In genomic region chr11:45097721-45098493, GRCh38 we compare ENCODE assay signal across 1 cellular context.
A peak's percentile ranks its signal among the peaks of the same experiment; 100 is the strongest.
TF ChIP-seq lines count a peak whose summit lies in the region.

No MANE protein-coding gene starts in this region.

TF ChIP-seq in K562, 482 proteins besides CTCF, POLR2A, EP300 and RAD21 (continued from another document):
- TF ChIP-seq CTBP1 (IDR thresholded peaks at IDR 0.05; ENCODE audit: borderline replicate concordance) (no peak), ZNF124 (CRISPR knock-in tag; IDR thresholded peaks at IDR 0.05) (no peak), SIRT6 (IDR thresholded peaks at IDR 0.05; ENCODE audit: low read depth, low read length) (no peak), MIER1 (IDR thresholded peaks at IDR 0.05; ENCODE audit: low read depth) (peak; percentile 97), RBM34 (IDR thresholded peaks at IDR 0.05; ENCODE audit: borderline replicate concordance, insufficient read depth, low read length) (no peak), KDM1A (IDR thresholded peaks at IDR 0.05) (no peak), ZNF224 (CRISPR knock-in tag; IDR thresholded peaks at IDR 0.05) (peak; percentile 53; the same call in 1 of the 2 replicates), MCM3 (IDR thresholded peaks at IDR 0.05) (no peak), ZNF143 (CRISPR knock-in tag; IDR thresholded peaks at IDR 0.05) (no peak), MYNN (IDR thresholded peaks at IDR 0.05) (no peak), MYNN (CRISPR knock-in tag; IDR thresholded peaks at IDR 0.05) (no peak), KLF10 (CRISPR knock-in tag; IDR thresholded peaks at IDR 0.05) (no peak), ZNF354B (CRISPR knock-in tag; IDR thresholded peaks at IDR 0.05) (no peak), ZNF175 (CRISPR knock-in tag; IDR thresholded peaks at IDR 0.05; ENCODE audit: low read depth) (no peak), SMARCA5 (IDR thresholded peaks at IDR 0.05) (no peak), TRIM28 (IDR thresholded peaks at IDR 0.05) (no peak), USF2 (CRISPR knock-in tag; IDR thresholded peaks at IDR 0.05) (peak; percentile 94), ZNF263 (CRISPR knock-in tag; IDR thresholded peaks at IDR 0.05; ENCODE audit: borderline replicate concordance) (peak; percentile 24; the same call in 1 of the 2 replicates), ZC3H4 (CRISPR knock-in tag; IDR thresholded peaks at IDR 0.05; ENCODE audit: borderline replicate concordance) (no peak), ZNF77 (CRISPR knock-in tag; IDR thresholded peaks at IDR 0.05) (no peak), NELFE (IDR thresholded peaks at IDR 0.05; ENCODE audit: insufficient read depth, insufficient read length) (no peak), MED1 (CRISPR knock-in tag; IDR thresholded peaks at IDR 0.05; ENCODE audit: borderline replicate concordance) (no peak), SMAD3 (CRISPR knock-in tag; conservative IDR thresholded peaks at IDR 0.05) (no peak), ZNF232 (CRISPR knock-in tag; IDR thresholded peaks at IDR 0.05) (0 out of 2 replicates have a peak, but pooled peaks have one; percentile 69), ZBTB33 (CRISPR knock-in tag; IDR thresholded peaks at IDR 0.05) (peak; percentile 34; the same call in 1 of the 2 replicates), ZBTB34 (CRISPR knock-in tag; IDR thresholded peaks at IDR 0.05) (no peak), FOXP1 (CRISPR knock-in tag; IDR thresholded peaks at IDR 0.05) (peak; percentile 73; the same call in 1 of the 2 replicates), MGA (IDR thresholded peaks at IDR 0.05) (no peak), MITF (IDR thresholded peaks at IDR 0.05) (peak; percentile 31; the same call in 1 of the 2 replicates), SFPQ (IDR thresholded peaks at IDR 0.05; ENCODE audit: low read depth, low read length) (no peak), NONO (IDR thresholded peaks at IDR 0.05; ENCODE audit: low read depth in 2 of 2, low read length in 1 of 2) (no peak)
